In genomic region chr2:64137567-64137966, GRCh38 we compare ENCODE assay signal across 13 cellular contexts. TPM values are rescaled to one million over a fixed set of nuclear protein-coding genes. Genes with fewer than 3 reads are reported as not detected.
DNase-seq lines count a peak whose midpoint lies in the region; ATAC-seq, FAIRE-seq and TF ChIP-seq lines count a peak whose summit lies in the region.
"Had no signal": no experiment of that assay in that cellular context is flagged by ENCODE, and none has a peak within 500 bp of the region (broad histone marks: within the 10 kb centered on the region; RNA-seq: fewer than 3 reads in every experiment).

No MANE protein-coding gene starts in this region.

- no peaks in the 10 kb centered on the region for H3K9me1 ChIP-seq in endothelial cell of umbilical vein (replicated peaks; ENCODE audit: control insufficient read depth, extremely low read depth, insufficient read depth, low read length)

- H3K27ac Mint-ChIP-seq in activated CD8-positive, alpha-beta T cell treated with anti-CD3 and anti-CD28 coated beads for 36 hours: peak overlapping the region; percentile 39
- no peak overlapping the region for H3K27ac Mint-ChIP-seq in activated CD8-positive, alpha-beta T cell treated with anti-CD3 and anti-CD28 coated beads, Interleukin-2, amount 10 ng/mL, durations not matched to agents 7 days and 5 days

- 34 to 46% methylated on average over 3 of the region's 3 CpGs for WGBS in upper lobe of left lung, 2 donors

- H3K9me3 ChIP-seq in OCI-LY7 (ENCODE audit: low read length): no peaks in the 10 kb centered on the region
- no peaks in the 10 kb centered on the region for H3K9me3 ChIP-seq in endothelial cell of umbilical vein (replicated peaks; ENCODE audit: control insufficient read depth, insufficient read depth, low read length)
- H3K9me3 ChIP-seq in upper lobe of left lung: no peaks in the 10 kb centered on the region
- H3K9me3 ChIP-seq: right atrium auricular region, thoracic aorta had no signal

- no peak overlapping the region for H3K9ac ChIP-seq in endothelial cell of umbilical vein (replicated peaks; ENCODE audit: extremely low read depth, insufficient read depth, low read length)

- H3K36me3 ChIP-seq in OCI-LY7 (ENCODE audit: insufficient read depth, low read length) (peaks cover 100% of the 10 kb centered on the region), endothelial cell of umbilical vein (ENCODE audit: control insufficient read depth in 2 of 2, extremely low read depth in 1 of 2, insufficient read depth in 2 of 2, low read length in 2 of 2) (no peaks in the 10 kb centered on the region), upper lobe of left lung (no peaks in the 10 kb centered on the region)
- H3K36me3 ChIP-seq: brain microvascular endothelial cell, right atrium auricular region, thoracic aorta, WERI-Rb-1 had no signal

- no peaks in the 10 kb centered on the region for H3K9me2 ChIP-seq in OCI-LY7 (ENCODE audit: insufficient read depth, low read length)

- intact Hi-C loops in activated CD8-positive, alpha-beta T cell treated with anti-CD3 and anti-CD28 coated beads for 36 hours (cut with micrococcal nuclease): loop anchor here (10.0 kb wide), 1 partner anchor 517 kb away; the partner anchor contains the start of gene SERTAD2
- intact Hi-C loops in OCI-LY7 (cut with micrococcal nuclease; ENCODE audit: unreplicated experiment) (no loop called here), endothelial cell of umbilical vein (cut with micrococcal nuclease) (no loop called here)

- H3K27ac ChIP-seq in OCI-LY7 (ENCODE audit: low read depth, low read length, poor library complexity, severe bottlenecking): no peak overlapping the region
- H3K27ac ChIP-seq in endothelial cell of umbilical vein (ENCODE audit: insufficient read depth, low read depth, low read length): peak overlapping the region; percentile 21
- H3K27ac ChIP-seq in upper lobe of left lung: peak overlapping the region; percentile 5 to 53 (median 30)
- peak overlapping the region in 1 of 2 donors; percentile 99 for H3K27ac ChIP-seq in coronary artery
- H3K27ac ChIP-seq: brain microvascular endothelial cell, right atrium auricular region, thoracic aorta, WERI-Rb-1 had no signal

- H3K4me3 Mint-ChIP-seq in activated CD8-positive, alpha-beta T cell treated with anti-CD3 and anti-CD28 coated beads for 36 hours: no peak overlapping the region
- H3K4me3 Mint-ChIP-seq in activated CD8-positive, alpha-beta T cell treated with anti-CD3 and anti-CD28 coated beads, Interleukin-2, amount 10 ng/mL, durations not matched to agents 7 days and 5 days: no peak overlapping the region

- no peak overlapping the region for H2AFZ ChIP-seq in OCI-LY7 (ENCODE audit: low read length)
- H2AFZ ChIP-seq in endothelial cell of umbilical vein (ENCODE audit: low read depth, low read length): no peak overlapping the region

- CTCF ChIA-PET in activated CD8-positive, alpha-beta T cell treated with anti-CD3 and anti-CD28 coated beads for 36 hours (lab: Charles Lee): no interaction called here
- CTCF ChIA-PET in activated CD8-positive, alpha-beta T cell treated with anti-CD3 and anti-CD28 coated beads, Interleukin-2, amount 10 ng/mL, durations not matched to agents 7 days and 5 days (lab: Charles Lee): no interaction called here
- CTCF ChIA-PET in OCI-LY7 (lab: Charles Lee; ENCODE audit: unreplicated experiment): interaction anchor here (0.9 kb wide), 1 partner anchor 85 kb away, joined by 3 read pairs; no protein-coding TSS in a partner anchor
- CTCF ChIA-PET in endothelial cell of umbilical vein (lab: Charles Lee): interaction anchor here (0.6 to 1.1 kb wide), 6 partner anchors 13 to 175 kb away, joined by 3 to 5 read pairs (median 4); no protein-coding TSS in a partner anchor

- TF ChIP-seq EP300 in upper lobe of left lung (IDR thresholded peaks at IDR 0.05): no peak

- BruUV-seq in OCI-LY7 (replicated peaks; lab: Mats Ljungman, UMichigan): no TSS peak
- BruUV-seq in endothelial cell of umbilical vein (replicated peaks; lab: Mats Ljungman, UMichigan): no TSS peak

- TF ChIP-seq POLR2A in endothelial cell of umbilical vein (IDR thresholded peaks at IDR 0.05; ENCODE audit: low read depth, low read length) (no peak), upper lobe of left lung (IDR thresholded peaks at IDR 0.05) (no peak)

- H3K27me3 ChIP-seq in endothelial cell of umbilical vein (ENCODE audit: control insufficient read depth in 2 of 2, insufficient read depth in 2 of 2, low read length in 2 of 2) (no peaks in the 10 kb centered on the region), upper lobe of left lung (no peaks in the 10 kb centered on the region)
- H3K27me3 ChIP-seq: brain microvascular endothelial cell, right atrium auricular region had no signal

- dilution Hi-C loops in endothelial cell of umbilical vein (cut with MboI; ENCODE audit: extremely low pct_ligation_motif_present, low sequenced_read_pairs): no loop called here

- POLR2A ChIA-PET in activated CD8-positive, alpha-beta T cell treated with anti-CD3 and anti-CD28 coated beads for 36 hours (lab: Charles Lee): interaction anchor here (0.5 to 1.3 kb wide), 2 partner anchors 36 to 188 kb away, joined by 3 to 6 read pairs; no protein-coding TSS in a partner anchor
- POLR2A ChIA-PET in activated CD8-positive, alpha-beta T cell treated with anti-CD3 and anti-CD28 coated beads, Interleukin-2, amount 10 ng/mL, durations not matched to agents 7 days and 5 days (lab: Charles Lee): interaction anchor here (1.0 kb wide), 1 partner anchor 188 kb away, joined by 3 read pairs; no protein-coding TSS in a partner anchor
- POLR2A ChIA-PET in OCI-LY7 (lab: Charles Lee): interaction anchor here (0.9 to 1.0 kb wide), 2 partner anchors 34 to 47 kb away, joined by 3 read pairs; no protein-coding TSS in a partner anchor
- POLR2A ChIA-PET in endothelial cell of umbilical vein (lab: Charles Lee): no interaction called here

- no peak for TF ChIP-seq CTCF in activated CD8-positive, alpha-beta T cell treated with anti-CD3 and anti-CD28 coated beads for 36 hours (IDR thresholded peaks at IDR 0.05)
- TF ChIP-seq CTCF in OCI-LY7 (conservative IDR thresholded peaks at IDR 0.05; ENCODE audit: low read length) (no peak), endothelial cell of umbilical vein (IDR thresholded peaks at IDR 0.05; ENCODE audit: extremely low read depth in 1 of 2, insufficient read depth in 1 of 2, low read depth in 1 of 2, low read length in 2 of 2) (no peak), upper lobe of left lung (IDR thresholded peaks at IDR 0.05) (no peak), coronary artery (IDR thresholded peaks at IDR 0.05) (no peak)

- ATAC-seq in activated CD8-positive, alpha-beta T cell treated with anti-CD3 and anti-CD28 coated beads for 36 hours: no peak
- ATAC-seq in activated CD8-positive, alpha-beta T cell treated with anti-CD3 and anti-CD28 coated beads, Interleukin-2, amount 10 ng/mL, durations not matched to agents 7 days and 5 days: no peak
- ATAC-seq in upper lobe of left lung (ENCODE audit: low FRiP score in 2 of 2) (peak in 1 of 2 donors; percentile 43), HG02973 (IDR thresholded peaks at IDR 0.05; ENCODE audit: unreplicated experiment) (no peak)

- H3K36me3 Mint-ChIP-seq in activated CD8-positive, alpha-beta T cell treated with anti-CD3 and anti-CD28 coated beads for 36 hours (ENCODE audit: low read depth): peaks cover 36% of the 10 kb centered on the region
- H3K36me3 Mint-ChIP-seq in activated CD8-positive, alpha-beta T cell treated with anti-CD3 and anti-CD28 coated beads, Interleukin-2, amount 10 ng/mL, durations not matched to agents 7 days and 5 days (ENCODE audit: low read depth): peaks cover 24% of the 10 kb centered on the region

- H3K4me1 ChIP-seq in OCI-LY7 (ENCODE audit: insufficient read depth, low read length, poor library complexity, severe bottlenecking) (peaks cover 90% of the 10 kb centered on the region), endothelial cell of umbilical vein (ENCODE audit: control insufficient read depth, extremely low read depth, insufficient read depth, low read length) (peaks cover 41% of the 10 kb centered on the region), upper lobe of left lung (peaks cover 23 to 64% (median 45%) of the 10 kb centered on the region in 4 donors)

- no peaks in the 10 kb centered on the region for H3K27me3 Mint-ChIP-seq in activated CD8-positive, alpha-beta T cell treated with anti-CD3 and anti-CD28 coated beads for 36 hours
- no peaks in the 10 kb centered on the region for H3K27me3 Mint-ChIP-seq in activated CD8-positive, alpha-beta T cell treated with anti-CD3 and anti-CD28 coated beads, Interleukin-2, amount 10 ng/mL, durations not matched to agents 7 days and 5 days (ENCODE audit: low read depth)

- peaks cover 100% of the 10 kb centered on the region for H3K79me2 ChIP-seq in OCI-LY7 (ENCODE audit: insufficient read depth, low read depth, low read length)
- peaks cover 98% of the 10 kb centered on the region for H3K79me2 ChIP-seq in endothelial cell of umbilical vein (ENCODE audit: control insufficient read depth, insufficient read depth, low read length)

- no peak for DNase-seq in activated CD8-positive, alpha-beta T cell treated with anti-CD3 and anti-CD28 coated beads for 36 hours
- no peak for DNase-seq in activated CD8-positive, alpha-beta T cell treated with anti-CD3 and anti-CD28 coated beads, Interleukin-2, amount 10 ng/mL, durations not matched to agents 7 days and 5 days
- DNase-seq in OCI-LY7 (ENCODE audit: low spot score) (no peak), endothelial cell of umbilical vein (ENCODE audit: low read depth, low spot score) (peak; percentile 76), upper lobe of left lung (no peak), H4 (ENCODE audit: low spot score) (no peak), coronary artery (ENCODE audit: low spot score) (no peak)
- DNase-seq: brain microvascular endothelial cell, NCI-H2227 treated with DMSO at 0.1 percent for 48 hours, WERI-Rb-1 had no signal

- FAIRE-seq in endothelial cell of umbilical vein (lab: Jason Lieb, UNC): no peak

- H3K4me2 ChIP-seq in OCI-LY7 (ENCODE audit: low read length) (peak overlapping the region; percentile 91), endothelial cell of umbilical vein (ENCODE audit: insufficient read depth, low read length) (peak overlapping the region; percentile 17)

- no peak overlapping the region for H3K4me3 ChIP-seq in OCI-LY7 (ENCODE audit: low read depth, low read length, poor library complexity, severe bottlenecking)
- H3K4me3 ChIP-seq in endothelial cell of umbilical vein (replicated peaks in 1 of 3; ENCODE audit: insufficient read depth in 1 of 3, low read depth in 1 of 3, low read length in 3 of 3): no peak overlapping the region
- no peak overlapping the region for H3K4me3 ChIP-seq in upper lobe of left lung
- H3K4me3 ChIP-seq in coronary artery: no peak overlapping the region
- H3K4me3 ChIP-seq: right atrium auricular region, thoracic aorta had no signal

- no peaks in the 10 kb centered on the region for H3K9me3 Mint-ChIP-seq in activated CD8-positive, alpha-beta T cell treated with anti-CD3 and anti-CD28 coated beads for 36 hours
- no peaks in the 10 kb centered on the region for H3K9me3 Mint-ChIP-seq in activated CD8-positive, alpha-beta T cell treated with anti-CD3 and anti-CD28 coated beads, Interleukin-2, amount 10 ng/mL, durations not matched to agents 7 days and 5 days (ENCODE audit: insufficient read depth)

- peaks cover 85% of the 10 kb centered on the region for H4K20me1 ChIP-seq in OCI-LY7 (ENCODE audit: insufficient read depth, low read length)
- H4K20me1 ChIP-seq in endothelial cell of umbilical vein (replicated peaks; ENCODE audit: control insufficient read depth, extremely low read depth, insufficient read depth, low read length): peaks cover 9% of the 10 kb centered on the region

- H3K4me1 Mint-ChIP-seq in activated CD8-positive, alpha-beta T cell treated with anti-CD3 and anti-CD28 coated beads for 36 hours (ENCODE audit: low read depth): peaks cover 75% of the 10 kb centered on the region
- peaks cover 63% of the 10 kb centered on the region for H3K4me1 Mint-ChIP-seq in activated CD8-positive, alpha-beta T cell treated with anti-CD3 and anti-CD28 coated beads, Interleukin-2, amount 10 ng/mL, durations not matched to agents 7 days and 5 days (ENCODE audit: low read depth)

RNA-seq across cellular contexts. Expression of gene PELI1, which starts 6.7 kb away (rescaled TPM):
- 10 to 100 TPM; 29.8 to 39.2 TPM for total RNA-seq in activated CD8-positive, alpha-beta T cell treated with anti-CD3 and anti-CD28 coated beads for 36 hours
- total RNA-seq in activated CD8-positive, alpha-beta T cell treated with anti-CD3 and anti-CD28 coated beads, Interleukin-2, amount 10 ng/mL, durations not matched to agents 7 days and 5 days: 10 to 100 TPM; 21.1 to 21.9 TPM
- 108 and 110 TPM in 2 replicates for total RNA-seq in OCI-LY7 (2014; rRNA removed; shearing (Covaris generic))
- 174 and 211 TPM in 2 replicates for total RNA-seq in OCI-LY7 (2022)
- total RNA-seq in endothelial cell of umbilical vein: 30.9 and 39.9 TPM in 2 replicates
- 12.2 and 14.2 TPM in 2 replicates for polyA plus RNA-seq in endothelial cell of umbilical vein
- 13.3 and 15.0 TPM in 2 replicates for polyA plus RNA-seq in endothelial cell of umbilical vein (2011; cell fraction: cytosol; rRNA removed)
- polyA plus RNA-seq in endothelial cell of umbilical vein (2011; cell fraction: nucleus; rRNA removed): 35.1 and 43.2 TPM in 2 replicates
- polyA plus RNA-seq in endothelial cell of umbilical vein (2012): 22.8 and 22.9 TPM in 2 replicates
- polyA minus RNA-seq in endothelial cell of umbilical vein: 26.4 and 27.0 TPM in 2 replicates
- polyA minus RNA-seq in endothelial cell of umbilical vein (2011; cell fraction: cytosol; rRNA and poly(A)+ RNA removed): 4.1 TPM
- 30.7 and 37.7 TPM in 2 replicates for polyA minus RNA-seq in endothelial cell of umbilical vein (2011; cell fraction: nucleus; rRNA and poly(A)+ RNA removed)
- total RNA-seq in upper lobe of left lung: 10 to 100 TPM; 18.5 to 57.3 (median 36.2) TPM
- total RNA-seq in H4 (2014; rRNA removed; shearing (Covaris generic)): 5.5 and 5.7 TPM in 2 replicates

Comparison
In these comparisons a context has a peak if more than half of its experiments do, and no peak if none do; other contexts are left out.
1. CTCF ChIA-PET loops: an anchor here in OCI-LY7 (0.9 kb wide) and endothelial cell of umbilical vein (0.6 to 1.1 kb wide); none called in activated CD8-positive, alpha-beta T cell treated with anti-CD3 and anti-CD28 coated beads for 36 hours and activated CD8-positive, alpha-beta T cell treated with anti-CD3 and anti-CD28 coated beads, Interleukin-2, amount 10 ng/mL, durations not matched to agents 7 days and 5 days.